Comparison of ENCODE assay signal across 18 cellular contexts in the genomic region with DNA sequence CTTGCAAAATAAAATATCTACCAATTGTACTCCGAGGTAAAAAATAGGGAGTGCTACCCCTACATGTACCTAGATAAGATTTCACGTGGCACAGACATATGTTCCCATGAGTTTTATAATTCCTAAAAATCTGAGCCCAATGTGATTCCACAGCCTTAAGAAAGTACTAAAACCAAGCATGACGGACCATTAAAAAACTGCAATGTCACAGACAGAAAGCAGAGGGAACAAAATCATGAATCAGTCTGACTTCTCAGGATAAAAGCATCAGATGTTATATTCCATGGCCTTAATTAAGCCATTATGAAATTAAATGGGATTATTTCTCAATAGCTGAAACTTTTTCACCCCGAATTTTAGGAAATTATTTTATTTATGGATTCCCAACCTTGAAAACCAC.
"Had no signal": no experiment of that assay in that cellular context is flagged by ENCODE, and none has a peak within 500 bp of the region (broad histone marks: within the 10 kb centered on the region; RNA-seq: fewer than 3 reads in every experiment).

No MANE protein-coding gene starts in this region.

- H3K9me3 Mint-ChIP-seq: activated CD4-positive, alpha-beta memory T cell treated with anti-CD3 and anti-CD28 coated beads for 36 hours; activated naive CD4-positive, alpha-beta T cell treated with anti-CD3 and anti-CD28 coated beads, Interleukin-2, amount 10 ng/mL, durations not matched to agents 7 days and 5 days; activated T-helper 2 cell treated with anti-CD3 and anti-CD28 coated beads, Interferon-gamma antibody, Interleukin-2, Interleukin-4, amounts not matched to agents 10 μg/mL and 5 μg/mL and 100 μg/mL, durations not matched to agents 14 hours and 24 hours and 36 hours; natural killer cell treated with Interleukin-12 subunit alpha and Interleukin-12 subunit beta and Interleukin-15 and Interleukin-18, amount 100 ng/mL, for 72 hours had no signal

- H3K4me3 ChIP-seq: left ventricle myocardium inferior, skin epidermis had no signal

- H3K27ac Mint-ChIP-seq: activated CD4-positive, alpha-beta memory T cell treated with anti-CD3 and anti-CD28 coated beads for 36 hours; activated CD4-positive, alpha-beta T cell treated with anti-CD3 and anti-CD28 coated beads for 36 hours; activated CD8-positive, alpha-beta memory T cell treated with anti-CD3 and anti-CD28 coated beads, Interleukin-2, amount 10 ng/mL, durations not matched to agents 7 days and 5 days; activated naive CD4-positive, alpha-beta T cell treated with anti-CD3 and anti-CD28 coated beads, Interleukin-2, amount 10 ng/mL, durations not matched to agents 7 days and 5 days; activated T-helper 2 cell treated with anti-CD3 and anti-CD28 coated beads, Interferon-gamma antibody, Interleukin-2, Interleukin-4, amounts not matched to agents 10 μg/mL and 5 μg/mL and 100 μg/mL, durations not matched to agents 14 hours and 24 hours and 36 hours; natural killer cell treated with Interleukin-12 subunit alpha and Interleukin-12 subunit beta and Interleukin-15 and Interleukin-18, amount 100 ng/mL, for 72 hours had no signal

- H3K4me3 Mint-ChIP-seq: activated CD4-positive, alpha-beta memory T cell treated with anti-CD3 and anti-CD28 coated beads for 36 hours; activated CD4-positive, alpha-beta T cell treated with anti-CD3 and anti-CD28 coated beads for 36 hours; activated CD8-positive, alpha-beta memory T cell treated with anti-CD3 and anti-CD28 coated beads, Interleukin-2, amount 10 ng/mL, durations not matched to agents 7 days and 5 days; activated naive CD4-positive, alpha-beta T cell treated with anti-CD3 and anti-CD28 coated beads, Interleukin-2, amount 10 ng/mL, durations not matched to agents 7 days and 5 days; natural killer cell treated with Interleukin-12 subunit alpha and Interleukin-12 subunit beta and Interleukin-15 and Interleukin-18, amount 100 ng/mL, for 72 hours had no signal

- ATAC-seq: activated CD4-positive, alpha-beta T cell treated with anti-CD3 and anti-CD28 coated beads for 36 hours; activated CD8-positive, alpha-beta memory T cell treated with anti-CD3 and anti-CD28 coated beads, Interleukin-2, amount 10 ng/mL, durations not matched to agents 7 days and 5 days; natural killer cell treated with Interleukin-12 subunit alpha and Interleukin-12 subunit beta and Interleukin-15 and Interleukin-18, amount 100 ng/mL, for 72 hours had no signal

- H3K36me3 Mint-ChIP-seq: activated CD4-positive, alpha-beta memory T cell treated with anti-CD3 and anti-CD28 coated beads for 36 hours; natural killer cell treated with Interleukin-12 subunit alpha and Interleukin-12 subunit beta and Interleukin-15 and Interleukin-18, amount 100 ng/mL, for 72 hours had no signal

- H3K9me3 ChIP-seq: left ventricle myocardium inferior, suprapubic skin had no signal

- DNase-seq: activated CD4-positive, alpha-beta memory T cell treated with anti-CD3 and anti-CD28 coated beads for 36 hours; activated CD4-positive, alpha-beta T cell treated with anti-CD3 and anti-CD28 coated beads for 36 hours; activated CD8-positive, alpha-beta memory T cell treated with anti-CD3 and anti-CD28 coated beads, Interleukin-2, amount 10 ng/mL, durations not matched to agents 7 days and 5 days; activated naive CD4-positive, alpha-beta T cell treated with anti-CD3 and anti-CD28 coated beads, Interleukin-2, amount 10 ng/mL, durations not matched to agents 7 days and 5 days; activated T-cell treated with anti-CD3 and anti-CD28 coated beads, Interleukin-2, amount 50 U/mL, for 1 hour; hippocampal formation; left ventricle myocardium inferior; mesenchymal stem cell; posterior cingulate gyrus; retina; stimulated activated CD4-positive, alpha-beta T cell treated with anti-CD3 and anti-CD28 coated beads, Interleukin-4, amount 100 ng/mL, for 24 hours; stimulated activated naive CD4-positive, alpha-beta T cell; trophoblast cell; WERI-Rb-1 had no signal

- H3K27me3 Mint-ChIP-seq: activated CD4-positive, alpha-beta memory T cell treated with anti-CD3 and anti-CD28 coated beads for 36 hours; activated CD4-positive, alpha-beta T cell treated with anti-CD3 and anti-CD28 coated beads for 36 hours; activated CD8-positive, alpha-beta memory T cell treated with anti-CD3 and anti-CD28 coated beads, Interleukin-2, amount 10 ng/mL, durations not matched to agents 7 days and 5 days; natural killer cell treated with Interleukin-12 subunit alpha and Interleukin-12 subunit beta and Interleukin-15 and Interleukin-18, amount 100 ng/mL, for 72 hours had no signal

- H3K27ac ChIP-seq: left ventricle myocardium inferior, skin epidermis, suprapubic skin, WERI-Rb-1 had no signal

- H3K36me3 ChIP-seq: left ventricle myocardium inferior, suprapubic skin, WERI-Rb-1 had no signal

- H3K27me3 ChIP-seq: suprapubic skin had no signal
